In the genomic region with DNA sequence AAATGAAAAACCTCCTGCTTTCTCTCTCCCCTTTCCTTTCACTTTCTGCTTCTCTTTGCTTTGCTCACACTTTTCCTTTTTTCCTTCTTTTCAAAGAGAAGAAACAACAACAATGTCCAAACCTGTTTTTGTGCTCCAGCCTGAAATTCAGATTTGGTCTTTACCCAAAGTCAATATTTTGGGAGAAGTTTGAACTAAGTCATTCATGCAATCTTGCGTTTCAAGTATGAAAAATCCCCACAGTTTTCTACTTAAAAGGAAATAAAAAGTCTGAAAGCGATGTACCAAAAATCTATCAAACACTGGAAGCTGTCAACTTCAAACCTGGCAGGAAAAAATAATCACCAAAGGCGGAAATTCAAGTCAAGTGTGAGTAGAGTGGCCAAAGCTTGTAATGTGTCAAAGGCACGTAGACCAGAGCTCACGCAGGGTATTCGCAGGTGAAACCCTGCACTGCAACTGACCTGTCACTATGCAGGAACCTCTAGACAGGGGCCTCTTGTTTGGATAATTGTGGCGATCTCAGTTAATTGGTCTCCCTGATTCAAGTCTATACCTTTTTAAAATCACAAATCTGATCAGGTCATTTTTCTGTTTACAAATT, we compare ENCODE assay signal across 1 cellular context.
TF ChIP-seq lines count a peak whose summit lies in the region.

No MANE protein-coding gene starts in this region.

TF ChIP-seq in HEK293, 187 proteins besides CTCF, POLR2A, EP300 and RAD21 (continued from another document):
- TF ChIP-seq, protein P1, sequence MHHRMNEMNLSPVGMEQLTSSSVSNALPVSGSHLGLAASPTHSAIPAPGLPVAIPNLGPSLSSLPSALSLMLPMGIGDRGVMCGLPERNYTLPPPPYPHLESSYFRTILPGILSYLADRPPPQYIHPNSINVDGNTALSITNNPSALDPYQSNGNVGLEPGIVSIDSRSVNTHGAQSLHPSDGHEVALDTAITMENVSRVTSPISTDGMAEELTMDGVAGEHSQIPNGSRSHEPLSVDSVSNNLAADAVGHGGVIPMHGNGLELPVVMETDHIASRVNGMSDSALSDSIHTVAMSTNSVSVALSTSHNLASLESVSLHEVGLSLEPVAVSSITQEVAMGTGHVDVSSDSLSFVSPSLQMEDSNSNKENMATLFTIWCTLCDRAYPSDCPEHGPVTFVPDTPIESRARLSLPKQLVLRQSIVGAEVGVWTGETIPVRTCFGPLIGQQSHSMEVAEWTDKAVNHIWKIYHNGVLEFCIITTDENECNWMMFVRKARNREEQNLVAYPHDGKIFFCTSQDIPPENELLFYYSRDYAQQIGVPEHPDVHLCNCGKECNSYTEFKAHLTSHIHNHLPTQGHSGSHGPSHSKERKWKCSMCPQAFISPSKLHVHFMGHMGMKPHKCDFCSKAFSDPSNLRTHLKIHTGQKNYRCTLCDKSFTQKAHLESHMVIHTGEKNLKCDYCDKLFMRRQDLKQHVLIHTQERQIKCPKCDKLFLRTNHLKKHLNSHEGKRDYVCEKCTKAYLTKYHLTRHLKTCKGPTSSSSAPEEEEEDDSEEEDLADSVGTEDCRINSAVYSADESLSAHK (tag by site-specific recombination; IDR thresholded peaks at IDR 0.05): no peak
